In the genomic region with DNA sequence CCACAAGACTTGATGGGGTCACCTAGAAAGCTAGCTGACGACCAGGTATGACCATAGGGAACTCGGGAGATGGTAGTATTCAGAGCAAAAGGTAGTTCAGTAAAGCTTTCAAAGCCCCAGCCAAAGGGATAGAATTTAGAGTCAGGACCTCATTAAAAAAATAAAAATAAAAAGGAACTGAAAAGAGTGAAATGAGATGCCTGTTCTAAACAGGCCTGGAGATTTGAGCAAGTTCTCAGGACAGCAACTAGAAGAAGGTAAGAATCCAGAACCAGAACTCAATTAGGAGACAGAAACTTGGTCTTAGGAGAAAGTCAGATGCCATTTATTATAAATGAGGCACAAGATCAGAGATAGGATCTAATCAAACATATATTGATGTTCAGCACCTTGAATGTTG, we compare ENCODE assay signal across 29 cellular contexts.
"Had no signal": no experiment of that assay in that cellular context is flagged by ENCODE, and none has a peak within 500 bp of the region (broad histone marks: within the 10 kb centered on the region; RNA-seq: fewer than 3 reads in every experiment).

No MANE protein-coding gene starts in this region.

- H3K4me3 Mint-ChIP-seq: natural killer cell; nephron; neural progenitor cell; stimulated activated effector memory CD8-positive, alpha-beta T cell treated with anti-CD3 and anti-CD28 coated beads, Interleukin-12 subunit alpha, Interleukin-12 subunit beta, amount 100 ng/mL, for 72 hours; stimulated activated naive B cell treated with anti-CD40 and anti-IgM and Interleukin-4, amounts not matched to agents 10 μg/mL and 1 μg/mL and 100 μg/mL, for 72 hours; stimulated activated naive CD8-positive, alpha-beta T cell treated with anti-CD3 and anti-CD28 coated beads, Interleukin-15, Interleukin-2, amounts not matched to agents 100 ng/mL and 50 ng/mL, for 24 hours had no signal

- H3K27ac ChIP-seq: neural progenitor cell, ovary, parathyroid adenoma, psoas muscle, right lobe of liver, sigmoid colon, stomach, thoracic aorta, thyroid gland, tibial nerve, upper lobe of left lung, vagina had no signal

- ATAC-seq: natural killer cell; psoas muscle; right cardiac atrium; stimulated activated effector memory CD8-positive, alpha-beta T cell treated with anti-CD3 and anti-CD28 coated beads, Interleukin-12 subunit alpha, Interleukin-12 subunit beta, amount 100 ng/mL, for 72 hours had no signal

- H3K27me3 ChIP-seq: neural progenitor cell, ovary, right lobe of liver, sigmoid colon, stomach, thyroid gland, tibial nerve, upper lobe of left lung, vagina had no signal

- FAIRE-seq: small intestine, urothelium cell line had no signal

- H3K36me3 Mint-ChIP-seq: neural progenitor cell; stimulated activated effector memory CD8-positive, alpha-beta T cell treated with anti-CD3 and anti-CD28 coated beads, Interleukin-12 subunit alpha, Interleukin-12 subunit beta, amount 100 ng/mL, for 72 hours had no signal

- H3K36me3 ChIP-seq: neural progenitor cell, ovary, right lobe of liver, sigmoid colon, stomach, thoracic aorta, thyroid gland, tibial nerve, upper lobe of left lung, vagina had no signal

- H3K9me3 ChIP-seq: ovary, psoas muscle, right lobe of liver, sigmoid colon, thoracic aorta, thyroid gland, upper lobe of left lung, vagina had no signal

- H3K4me3 ChIP-seq: neural progenitor cell, ovary, psoas muscle, right lobe of liver, sigmoid colon, stomach, thoracic aorta, thyroid gland, tibial nerve, upper lobe of left lung, vagina had no signal

- H3K9me3 Mint-ChIP-seq: natural killer cell; neural progenitor cell; stimulated activated effector memory CD8-positive, alpha-beta T cell treated with anti-CD3 and anti-CD28 coated beads, Interleukin-12 subunit alpha, Interleukin-12 subunit beta, amount 100 ng/mL, for 72 hours; stimulated activated naive CD8-positive, alpha-beta T cell treated with anti-CD3 and anti-CD28 coated beads, Interleukin-15, Interleukin-2, amounts not matched to agents 100 ng/mL and 50 ng/mL, for 24 hours had no signal

- H3K4me1 Mint-ChIP-seq: nephron; neural progenitor cell; stimulated activated effector memory CD8-positive, alpha-beta T cell treated with anti-CD3 and anti-CD28 coated beads, Interleukin-12 subunit alpha, Interleukin-12 subunit beta, amount 100 ng/mL, for 72 hours had no signal

- H3K27me3 Mint-ChIP-seq: progenitor cell of endocrine pancreas; stimulated activated naive B cell treated with anti-CD40 and anti-IgM and Interleukin-4, amounts not matched to agents 10 μg/mL and 1 μg/mL and 100 μg/mL, for 72 hours; stimulated activated naive CD8-positive, alpha-beta T cell treated with anti-CD3 and anti-CD28 coated beads, Interleukin-15, Interleukin-2, amounts not matched to agents 100 ng/mL and 50 ng/mL, for 24 hours had no signal

- H3K27ac Mint-ChIP-seq: natural killer cell; nephron; neural progenitor cell; progenitor cell of endocrine pancreas; stimulated activated effector memory CD8-positive, alpha-beta T cell treated with anti-CD3 and anti-CD28 coated beads, Interleukin-12 subunit alpha, Interleukin-12 subunit beta, amount 100 ng/mL, for 72 hours; stimulated activated naive B cell treated with anti-CD40 and anti-IgM and Interleukin-4, amounts not matched to agents 10 μg/mL and 1 μg/mL and 100 μg/mL, for 72 hours; stimulated activated naive CD8-positive, alpha-beta T cell treated with anti-CD3 and anti-CD28 coated beads, Interleukin-15, Interleukin-2, amounts not matched to agents 100 ng/mL and 50 ng/mL, for 24 hours had no signal

- H3K4me1 ChIP-seq: neural progenitor cell, parathyroid adenoma, psoas muscle, sigmoid colon, stomach, thyroid gland, tibial nerve, upper lobe of left lung, vagina had no signal

- DNase-seq: natural killer cell; occipital lobe; ovary; posterior cingulate gyrus; psoas muscle; right cardiac atrium; right lobe of liver; sigmoid colon; small intestine; stimulated activated CD4-positive, alpha-beta T cell treated with anti-CD3 and anti-CD28 coated beads, Interleukin-15, amount 100 ng/mL, for 24 hours; stimulated activated CD4-positive, alpha-beta T cell treated with anti-CD3 and anti-CD28 coated beads, Interleukin-2, amount 100 ng/mL, for 24 hours; stimulated activated CD4-positive, alpha-beta T cell treated with anti-CD3 and anti-CD28 coated beads, Interleukin-2, amount 100 ng/mL, for 48 hours; stimulated activated CD4-positive, alpha-beta T cell treated with anti-CD3 and anti-CD28 coated beads, Interleukin-4, amount 100 ng/mL, for 24 hours; stimulated activated naive B cell treated with anti-CD40 and anti-IgM and Interleukin-4, amounts not matched to agents 10 μg/mL and 1 μg/mL and 100 μg/mL, for 72 hours; stimulated activated naive CD4-positive, alpha-beta T cell treated with Interleukin-2 at 50 U/mL for 16 hours; stomach; thyroid gland; trophoblast cell; upper lobe of left lung had no signal
